ENCODE assay signal across 9 cellular contexts in genomic region chr3:124217542-124217941, GRCh38.
DNase-seq lines count a peak whose midpoint lies in the region; ATAC-seq and TF ChIP-seq lines count a peak whose summit lies in the region.
"Had no signal": no experiment of that assay in that cellular context is flagged by ENCODE, and none has a peak within 500 bp of the region (broad histone marks: within the 10 kb centered on the region; RNA-seq: fewer than 3 reads in every experiment).

No MANE protein-coding gene starts in this region.

- TF ChIP-seq CTCF in progenitor cell of endocrine pancreas (IDR thresholded peaks at IDR 0.05; ENCODE audit: unreplicated experiment): no peak

- no peak overlapping the region for H3K27ac Mint-ChIP-seq in progenitor cell of endocrine pancreas
- H3K27ac Mint-ChIP-seq in stimulated activated naive B cell treated with anti-CD40 and anti-IgM and Interleukin-4, amounts not matched to agents 10 μg/mL and 1 μg/mL and 100 μg/mL, for 72 hours: no peak overlapping the region
- H3K27ac Mint-ChIP-seq: naive B cell had no signal

- H3K4me1 Mint-ChIP-seq in progenitor cell of endocrine pancreas (ENCODE audit: low read depth): peaks cover 10% of the 10 kb centered on the region
- no peaks in the 10 kb centered on the region for H3K4me1 Mint-ChIP-seq in stimulated activated naive B cell treated with anti-CD40 and anti-IgM and Interleukin-4, amounts not matched to agents 10 μg/mL and 1 μg/mL and 100 μg/mL, for 72 hours
- no peaks in the 10 kb centered on the region for H3K4me1 Mint-ChIP-seq in activated T-cell treated with anti-CD3 and anti-CD28 coated beads, Interleukin-2, amount 50 U/mL, for 4 hours (ENCODE audit: low read depth)
- H3K4me1 Mint-ChIP-seq: naive B cell had no signal

- no peaks in the 10 kb centered on the region for H3K36me3 Mint-ChIP-seq in progenitor cell of endocrine pancreas (ENCODE audit: insufficient read depth)
- H3K36me3 Mint-ChIP-seq in stimulated activated naive B cell treated with anti-CD40 and anti-IgM and Interleukin-4, amounts not matched to agents 10 μg/mL and 1 μg/mL and 100 μg/mL, for 72 hours: no peaks in the 10 kb centered on the region
- no peaks in the 10 kb centered on the region for H3K36me3 Mint-ChIP-seq in activated T-cell treated with anti-CD3 and anti-CD28 coated beads, Interleukin-2, amount 50 U/mL, for 4 hours (ENCODE audit: insufficient read depth)
- H3K36me3 Mint-ChIP-seq: naive B cell had no signal

- H3K9me3 Mint-ChIP-seq in progenitor cell of endocrine pancreas (ENCODE audit: low read depth): no peaks in the 10 kb centered on the region
- no peaks in the 10 kb centered on the region for H3K9me3 Mint-ChIP-seq in stimulated activated naive B cell treated with anti-CD40 and anti-IgM and Interleukin-4, amounts not matched to agents 10 μg/mL and 1 μg/mL and 100 μg/mL, for 72 hours
- H3K9me3 Mint-ChIP-seq in activated T-cell treated with anti-CD3 and anti-CD28 coated beads, Interleukin-2, amount 50 U/mL, for 4 hours: peaks cover 8% of the 10 kb centered on the region

- peak; percentile 25 for DNase-seq in activated CD4-positive, alpha-beta T cell treated with anti-CD3 and anti-CD28 coated beads for 48 hours
- no peak for DNase-seq in activated CD4-positive, alpha-beta T cell treated with anti-CD3 and anti-CD28 coated beads for 4 hours
- DNase-seq in RKO (ENCODE audit: low spot score) (peak; percentile 76), fibroblast of gingiva (ENCODE audit: low read depth) (peak; percentile 51), progenitor cell of endocrine pancreas (ENCODE audit: low spot score, unreplicated experiment) (peak; percentile 68), NCI-H1436 (lab: John Stamatoyannopoulos, UW) (no peak)
- no peak for DNase-seq in stimulated activated naive B cell treated with anti-CD40 and anti-IgM and Interleukin-4, amounts not matched to agents 10 μg/mL and 1 μg/mL and 100 μg/mL, for 72 hours
- no peak for DNase-seq in activated T-cell treated with anti-CD3 and anti-CD28 coated beads, Interleukin-2, amount 50 U/mL, for 4 hours
- DNase-seq: naive B cell had no signal

- ATAC-seq in stimulated activated naive B cell treated with anti-CD40 and anti-IgM and Interleukin-4, amounts not matched to agents 10 μg/mL and 1 μg/mL and 100 μg/mL, for 72 hours (replicated peaks): no peak
- ATAC-seq in activated T-cell treated with anti-CD3 and anti-CD28 coated beads, Interleukin-2, amount 50 U/mL, for 4 hours: no peak

- no peak overlapping the region for H3K4me3 Mint-ChIP-seq in progenitor cell of endocrine pancreas (ENCODE audit: low read depth)
- no peak overlapping the region for H3K4me3 Mint-ChIP-seq in stimulated activated naive B cell treated with anti-CD40 and anti-IgM and Interleukin-4, amounts not matched to agents 10 μg/mL and 1 μg/mL and 100 μg/mL, for 72 hours
- H3K4me3 Mint-ChIP-seq in activated T-cell treated with anti-CD3 and anti-CD28 coated beads, Interleukin-2, amount 50 U/mL, for 4 hours: no peak overlapping the region
- H3K4me3 Mint-ChIP-seq: naive B cell had no signal

- H3K27me3 Mint-ChIP-seq in progenitor cell of endocrine pancreas: no peaks in the 10 kb centered on the region
- peaks cover 15 to 22% of the 10 kb centered on the region in 2 donors for H3K27me3 Mint-ChIP-seq in stimulated activated naive B cell treated with anti-CD40 and anti-IgM and Interleukin-4, amounts not matched to agents 10 μg/mL and 1 μg/mL and 100 μg/mL, for 72 hours
- H3K27me3 Mint-ChIP-seq in activated T-cell treated with anti-CD3 and anti-CD28 coated beads, Interleukin-2, amount 50 U/mL, for 4 hours (ENCODE audit: low read depth): peaks cover 8% of the 10 kb centered on the region

Comparison
In these comparisons a context has a peak if more than half of its experiments do, and no peak if none do; other contexts are left out.
1. DNase-seq: peak in activated CD4-positive, alpha-beta T cell treated with anti-CD3 and anti-CD28 coated beads for 48 hours (single experiment), RKO (single experiment), fibroblast of gingiva (single experiment) and progenitor cell of endocrine pancreas (single experiment); none in activated CD4-positive, alpha-beta T cell treated with anti-CD3 and anti-CD28 coated beads for 4 hours (0 of 2), stimulated activated naive B cell treated with anti-CD40 and anti-IgM and Interleukin-4, amounts not matched to agents 10 μg/mL and 1 μg/mL and 100 μg/mL, for 72 hours (single experiment), activated T-cell treated with anti-CD3 and anti-CD28 coated beads, Interleukin-2, amount 50 U/mL, for 4 hours (single experiment) and NCI-H1436 (single experiment).